26 cellular contexts compared by ENCODE assay signal in the genomic region with DNA sequence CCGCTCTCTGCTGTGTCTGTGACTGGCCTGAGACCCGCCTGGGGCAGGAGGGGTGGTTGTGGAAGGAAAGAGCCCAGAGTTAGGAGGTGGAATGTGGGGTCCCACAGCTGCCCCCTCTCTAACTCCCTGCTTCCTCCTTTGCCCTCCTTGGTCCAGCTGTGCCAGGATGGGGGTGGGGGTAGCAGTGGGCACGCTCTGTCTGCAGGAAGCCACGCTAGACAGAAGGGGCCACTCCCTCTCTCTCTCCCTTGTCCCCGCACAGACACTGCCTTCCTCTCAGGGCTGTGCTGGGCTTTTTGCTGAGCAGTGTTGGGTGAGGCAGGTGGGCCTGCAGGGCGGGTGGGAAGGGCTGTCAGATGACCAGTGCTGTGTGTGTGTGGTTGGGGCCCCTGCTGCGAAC. TPM values are rescaled to one million over a fixed set of nuclear protein-coding genes. Genes with fewer than 3 reads are reported as not detected.
"Had no signal": no experiment of that assay in that cellular context is flagged by ENCODE, and none has a peak within 500 bp of the region (broad histone marks: within the 10 kb centered on the region; RNA-seq: fewer than 3 reads in every experiment).

No MANE protein-coding gene starts in this region.

- H3K4me2 ChIP-seq: smooth muscle cell had no signal

- DNase-seq: activated B cell treated with CpG ODN at 0.5 μM for 24 hours; activated CD4-positive, alpha-beta T cell treated with anti-CD3 and anti-CD28 coated beads for 36 hours; activated CD4-positive, alpha-beta T cell treated with anti-CD3 and anti-CD28 coated beads, Interleukin-2, amount 50 U/mL, for 4 hours; activated CD8-positive, alpha-beta memory T cell treated with anti-CD3 and anti-CD28 coated beads for 24 hours; activated CD8-positive, alpha-beta memory T cell treated with anti-CD3 and anti-CD28 coated beads, Interleukin-2, amount 50 U/mL, for 4 hours; activated naive CD4-positive, alpha-beta T cell; activated T-cell treated with anti-CD3 and anti-CD28 coated beads, Interleukin-2, amount 50 U/mL, for 24 hours; cerebellar nuclear complex; effector CD4-positive, alpha-beta T cell; erythroblast; foreskin keratinocyte; kidney; left ventricle myocardium superior; right lobe of liver; stimulated activated CD4-positive, alpha-beta T cell treated with anti-CD3 and anti-CD28 coated beads, Interleukin-15, amount 100 ng/mL, for 24 hours; T-helper 9 cell; upper lobe of right lung had no signal

- H3K27me3 ChIP-seq: adrenal gland, foreskin keratinocyte, right lobe of liver, upper lobe of right lung had no signal

- ATAC-seq: activated CD4-positive, alpha-beta T cell treated with anti-CD3 and anti-CD28 coated beads for 36 hours; activated T-helper 17 cell treated with anti-CD3 and anti-CD28 coated beads, Interleukin-2, amount 50 U/mL, for 72 hours; foreskin keratinocyte; left ventricle myocardium superior; right lobe of liver; stimulated activated memory B cell treated with anti-CD40 and anti-IgM and Interleukin-4, amounts not matched to agents 10 μg/mL and 1 μg/mL and 100 μg/mL, for 72 hours; upper lobe of right lung had no signal

- H3K4me1 ChIP-seq: adrenal gland, foreskin keratinocyte, upper lobe of right lung had no signal

- H3K27ac ChIP-seq: adrenal gland, foreskin keratinocyte, right lobe of liver, upper lobe of right lung had no signal

- FAIRE-seq: astrocyte, kidney had no signal

- H3K4me3 ChIP-seq: adrenal gland, right lobe of liver, smooth muscle cell, upper lobe of right lung had no signal

- H3K36me3 ChIP-seq: adrenal gland, right lobe of liver, upper lobe of right lung had no signal

- H3K9me3 ChIP-seq: adrenal gland, right lobe of liver, upper lobe of right lung had no signal

RNA-seq across cellular contexts. Expression of gene SOX10, which starts 2.0 kb away (rescaled TPM):
- total RNA-seq: activated B cell treated with CpG ODN at 0.5 μM for 24 hours; activated CD4-positive, alpha-beta T cell treated with anti-CD3 and anti-CD28 coated beads for 36 hours; activated T-helper 17 cell treated with anti-CD3 and anti-CD28 coated beads, Interleukin-2, amount 50 U/mL, for 72 hours; bronchial epithelial cell; foreskin keratinocyte; mononuclear cell; myocyte; smooth muscle cell; T-helper 1 cell treated with Interleukin-12 subunit alpha and Interleukin-12 subunit beta and Interleukin-4 antibody, amounts not matched to agents 30 ng/mL and 1 ng/mL, for 36 hours; upper lobe of right lung had no signal
- polyA plus RNA-seq: smooth muscle cell had no signal

RNA-seq across cellular contexts. Expression of gene C22orf23, which starts 33.0 kb away (rescaled TPM):
- total RNA-seq: astrocyte; bronchial epithelial cell; mononuclear cell; T-helper 1 cell treated with Interleukin-12 subunit alpha and Interleukin-12 subunit beta and Interleukin-4 antibody, amounts not matched to agents 30 ng/mL and 1 ng/mL, for 36 hours; upper lobe of right lung had no signal
